ENCODE assay signal across 1 cellular context in genomic region chr1:45803299-45803780, GRCh38.
TF ChIP-seq lines count a peak whose summit lies in the region.

TSS of gene MAST2 (plus strand) at chr1:45803612. CDS start at chr1:45803896, 284 bp downstream.

TF ChIP-seq in K562, 482 proteins besides CTCF, POLR2A, EP300 and RAD21 (continued from another document and continues in another):
- TF ChIP-seq, protein P1, sequence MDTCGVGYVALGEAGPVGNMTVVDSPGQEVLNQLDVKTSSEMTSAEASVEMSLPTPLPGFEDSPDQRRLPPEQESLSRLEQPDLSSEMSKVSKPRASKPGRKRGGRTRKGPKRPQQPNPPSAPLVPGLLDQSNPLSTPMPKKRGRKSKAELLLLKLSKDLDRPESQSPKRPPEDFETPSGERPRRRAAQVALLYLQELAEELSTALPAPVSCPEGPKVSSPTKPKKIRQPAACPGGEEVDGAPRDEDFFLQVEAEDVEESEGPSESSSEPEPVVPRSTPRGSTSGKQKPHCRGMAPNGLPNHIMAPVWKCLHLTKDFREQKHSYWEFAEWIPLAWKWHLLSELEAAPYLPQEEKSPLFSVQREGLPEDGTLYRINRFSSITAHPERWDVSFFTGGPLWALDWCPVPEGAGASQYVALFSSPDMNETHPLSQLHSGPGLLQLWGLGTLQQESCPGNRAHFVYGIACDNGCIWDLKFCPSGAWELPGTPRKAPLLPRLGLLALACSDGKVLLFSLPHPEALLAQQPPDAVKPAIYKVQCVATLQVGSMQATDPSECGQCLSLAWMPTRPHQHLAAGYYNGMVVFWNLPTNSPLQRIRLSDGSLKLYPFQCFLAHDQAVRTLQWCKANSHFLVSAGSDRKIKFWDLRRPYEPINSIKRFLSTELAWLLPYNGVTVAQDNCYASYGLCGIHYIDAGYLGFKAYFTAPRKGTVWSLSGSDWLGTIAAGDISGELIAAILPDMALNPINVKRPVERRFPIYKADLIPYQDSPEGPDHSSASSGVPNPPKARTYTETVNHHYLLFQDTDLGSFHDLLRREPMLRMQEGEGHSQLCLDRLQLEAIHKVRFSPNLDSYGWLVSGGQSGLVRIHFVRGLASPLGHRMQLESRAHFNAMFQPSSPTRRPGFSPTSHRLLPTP (IDR thresholded peaks at IDR 0.05; ENCODE audit: borderline replicate concordance, extremely low read depth, insufficient read length), result no peak
- TF ChIP-seq TRIM24 (IDR thresholded peaks at IDR 0.05) (no peak), FOXK1 (CRISPR knock-in tag; IDR thresholded peaks at IDR 0.05; ENCODE audit: borderline replicate concordance) (no peak), ZNF639 (CRISPR knock-in tag; conservative IDR thresholded peaks at IDR 0.05 in 1 of 2, IDR thresholded peaks at IDR 0.05 in 1 of 2) (no peak; a peak in 1 of 4 replicates), MAFG (tag; conservative IDR thresholded peaks at IDR 0.05) (no peak), LEF1 (IDR thresholded peaks at IDR 0.05) (no peak), ZNF717 (CRISPR knock-in tag; IDR thresholded peaks at IDR 0.05) (no peak), CCAR2 (IDR thresholded peaks at IDR 0.05; ENCODE audit: low read depth, low read length) (no peak), KAT7 (CRISPR knock-in tag; IDR thresholded peaks at IDR 0.05; ENCODE audit: borderline replicate concordance) (no peak), NEUROD1 (IDR thresholded peaks at IDR 0.05; ENCODE audit: borderline replicate concordance, low read depth, low read length, partially characterized antibody) (no peak), ARID4B (CRISPR knock-in tag; IDR thresholded peaks at IDR 0.05) (no peak; the same call in 1 of the 2 replicates), SAP30 (IDR thresholded peaks at IDR 0.05; ENCODE audit: borderline replicate concordance, insufficient read depth, low read depth, low read length, poor library complexity, severe bottlenecking) (no peak), ZSCAN32 (CRISPR knock-in tag; IDR thresholded peaks at IDR 0.05) (no peak), CHCHD3 (CRISPR knock-in tag; IDR thresholded peaks at IDR 0.05) (no peak), CSDE1 (IDR thresholded peaks at IDR 0.05) (no peak), ZNF384 (IDR thresholded peaks at IDR 0.05; ENCODE audit: low read depth, low read length) (no peak), ZSCAN29 (IDR thresholded peaks at IDR 0.05) (no peak), PTTG1 (tag; IDR thresholded peaks at IDR 0.05; ENCODE audit: low read depth) (no peak), CREB1 (IDR thresholded peaks at IDR 0.05) (peak; percentile 30; the same call in 1 of the 2 replicates), CREB1 (CRISPR knock-in tag; IDR thresholded peaks at IDR 0.05) (no peak), POLR3A (IDR thresholded peaks at IDR 0.05; ENCODE audit: borderline replicate concordance, extremely low read depth, insufficient read depth, insufficient read length) (no peak), HDGF (IDR thresholded peaks at IDR 0.05) (no peak), ZBTB1 (CRISPR knock-in tag; IDR thresholded peaks at IDR 0.05; ENCODE audit: borderline replicate concordance, low read depth) (peak; percentile 84), RHOXF2B (CRISPR knock-in tag; conservative IDR thresholded peaks at IDR 0.05) (no peak), ZNF253 (CRISPR knock-in tag; conservative IDR thresholded peaks at IDR 0.05) (no peak), KLF1 (tag; IDR thresholded peaks at IDR 0.05) (peak; percentile 90), ZHX1 (conservative IDR thresholded peaks at IDR 0.05; ENCODE audit: low read length) (no peak), POLR3G (IDR thresholded peaks at IDR 0.05; ENCODE audit: extremely low read depth, insufficient read length, insufficient replicate concordance) (no peak), KDM4B (IDR thresholded peaks at IDR 0.05; ENCODE audit: borderline replicate concordance in 2 of 2, low read depth in 1 of 2) (no peak), E2F3 (CRISPR knock-in tag; IDR thresholded peaks at IDR 0.05) (peak; percentile 68), WHSC1 (IDR thresholded peaks at IDR 0.05; ENCODE audit: low read length) (no peak), ZBED1 (IDR thresholded peaks at IDR 0.05) (0 out of 2 replicates have a peak, but pooled peaks have one; percentile 16), CTBP1 (IDR thresholded peaks at IDR 0.05; ENCODE audit: borderline replicate concordance) (peak; percentile 93), TEAD1 (CRISPR knock-in tag; IDR thresholded peaks at IDR 0.05) (no peak), NCOA1 (IDR thresholded peaks at IDR 0.05; ENCODE audit: low read depth) (no peak), SPI1 (IDR thresholded peaks at IDR 0.05; ENCODE audit: borderline replicate concordance, low read depth, low read length) (no peak), ATF3 (IDR thresholded peaks at IDR 0.05) (no peak), ATF3 (CRISPR knock-in tag; conservative IDR thresholded peaks at IDR 0.05) (no peak), ELF1 (tag; IDR thresholded peaks at IDR 0.05) (no peak), U2AF1 (optimal IDR thresholded peaks at IDR 0.05; ENCODE audit: low read depth, low read length) (no peak), NBN (IDR thresholded peaks at IDR 0.05; ENCODE audit: low read depth) (no peak), KLF10 (CRISPR knock-in tag; IDR thresholded peaks at IDR 0.05) (no peak), STAT5B (CRISPR knock-in tag; IDR thresholded peaks at IDR 0.05) (no peak), ZKSCAN8 (CRISPR knock-in tag; IDR thresholded peaks at IDR 0.05) (no peak), ZNF232 (CRISPR knock-in tag; IDR thresholded peaks at IDR 0.05) (no peak)
- TF ChIP-seq, protein P2, sequence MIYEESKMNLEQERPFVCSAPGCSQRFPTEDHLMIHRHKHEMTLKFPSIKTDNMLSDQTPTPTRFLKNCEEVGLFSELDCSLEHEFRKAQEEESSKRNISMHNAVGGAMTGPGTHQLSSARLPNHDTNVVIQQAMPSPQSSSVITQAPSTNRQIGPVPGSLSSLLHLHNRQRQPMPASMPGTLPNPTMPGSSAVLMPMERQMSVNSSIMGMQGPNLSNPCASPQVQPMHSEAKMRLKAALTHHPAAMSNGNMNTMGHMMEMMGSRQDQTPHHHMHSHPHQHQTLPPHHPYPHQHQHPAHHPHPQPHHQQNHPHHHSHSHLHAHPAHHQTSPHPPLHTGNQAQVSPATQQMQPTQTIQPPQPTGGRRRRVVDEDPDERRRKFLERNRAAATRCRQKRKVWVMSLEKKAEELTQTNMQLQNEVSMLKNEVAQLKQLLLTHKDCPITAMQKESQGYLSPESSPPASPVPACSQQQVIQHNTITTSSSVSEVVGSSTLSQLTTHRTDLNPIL (CRISPR knock-in tag; IDR thresholded peaks at IDR 0.05), result no peak
- TF ChIP-seq, protein P3, sequence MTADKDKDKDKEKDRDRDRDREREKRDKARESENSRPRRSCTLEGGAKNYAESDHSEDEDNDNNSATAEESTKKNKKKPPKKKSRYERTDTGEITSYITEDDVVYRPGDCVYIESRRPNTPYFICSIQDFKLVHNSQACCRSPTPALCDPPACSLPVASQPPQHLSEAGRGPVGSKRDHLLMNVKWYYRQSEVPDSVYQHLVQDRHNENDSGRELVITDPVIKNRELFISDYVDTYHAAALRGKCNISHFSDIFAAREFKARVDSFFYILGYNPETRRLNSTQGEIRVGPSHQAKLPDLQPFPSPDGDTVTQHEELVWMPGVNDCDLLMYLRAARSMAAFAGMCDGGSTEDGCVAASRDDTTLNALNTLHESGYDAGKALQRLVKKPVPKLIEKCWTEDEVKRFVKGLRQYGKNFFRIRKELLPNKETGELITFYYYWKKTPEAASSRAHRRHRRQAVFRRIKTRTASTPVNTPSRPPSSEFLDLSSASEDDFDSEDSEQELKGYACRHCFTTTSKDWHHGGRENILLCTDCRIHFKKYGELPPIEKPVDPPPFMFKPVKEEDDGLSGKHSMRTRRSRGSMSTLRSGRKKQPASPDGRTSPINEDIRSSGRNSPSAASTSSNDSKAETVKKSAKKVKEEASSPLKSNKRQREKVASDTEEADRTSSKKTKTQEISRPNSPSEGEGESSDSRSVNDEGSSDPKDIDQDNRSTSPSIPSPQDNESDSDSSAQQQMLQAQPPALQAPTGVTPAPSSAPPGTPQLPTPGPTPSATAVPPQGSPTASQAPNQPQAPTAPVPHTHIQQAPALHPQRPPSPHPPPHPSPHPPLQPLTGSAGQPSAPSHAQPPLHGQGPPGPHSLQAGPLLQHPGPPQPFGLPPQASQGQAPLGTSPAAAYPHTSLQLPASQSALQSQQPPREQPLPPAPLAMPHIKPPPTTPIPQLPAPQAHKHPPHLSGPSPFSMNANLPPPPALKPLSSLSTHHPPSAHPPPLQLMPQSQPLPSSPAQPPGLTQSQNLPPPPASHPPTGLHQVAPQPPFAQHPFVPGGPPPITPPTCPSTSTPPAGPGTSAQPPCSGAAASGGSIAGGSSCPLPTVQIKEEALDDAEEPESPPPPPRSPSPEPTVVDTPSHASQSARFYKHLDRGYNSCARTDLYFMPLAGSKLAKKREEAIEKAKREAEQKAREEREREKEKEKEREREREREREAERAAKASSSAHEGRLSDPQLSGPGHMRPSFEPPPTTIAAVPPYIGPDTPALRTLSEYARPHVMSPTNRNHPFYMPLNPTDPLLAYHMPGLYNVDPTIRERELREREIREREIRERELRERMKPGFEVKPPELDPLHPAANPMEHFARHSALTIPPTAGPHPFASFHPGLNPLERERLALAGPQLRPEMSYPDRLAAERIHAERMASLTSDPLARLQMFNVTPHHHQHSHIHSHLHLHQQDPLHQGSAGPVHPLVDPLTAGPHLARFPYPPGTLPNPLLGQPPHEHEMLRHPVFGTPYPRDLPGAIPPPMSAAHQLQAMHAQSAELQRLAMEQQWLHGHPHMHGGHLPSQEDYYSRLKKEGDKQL (CRISPR knock-in tag; IDR thresholded peaks at IDR 0.05; ENCODE audit: borderline replicate concordance), result no peak
